Comparison of ENCODE assay signal across 1 cellular context in the genomic region with DNA sequence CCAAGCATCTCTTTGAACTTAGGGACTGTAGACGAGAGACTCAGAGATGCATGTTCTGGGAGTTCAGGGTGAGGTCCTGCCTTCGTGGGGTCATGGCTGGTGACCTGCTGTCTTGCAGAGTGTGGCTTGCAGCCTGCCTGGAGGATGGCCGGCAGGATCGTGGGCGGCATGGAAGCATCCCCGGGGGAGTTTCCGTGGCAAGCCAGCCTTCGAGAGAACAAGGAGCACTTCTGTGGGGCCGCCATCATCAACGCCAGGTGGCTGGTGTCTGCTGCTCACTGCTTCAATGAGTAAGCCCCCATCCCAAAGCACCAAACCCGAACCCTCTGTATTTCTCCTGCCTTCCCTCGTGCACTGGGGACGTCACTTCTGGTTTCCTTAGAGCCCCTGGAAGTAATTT.
TF ChIP-seq lines count a peak whose summit lies in the region.

No MANE protein-coding gene starts in this region.

TF ChIP-seq in H1, 55 proteins besides CTCF, POLR2A, EP300 and RAD21:
- no peak for TF ChIP-seq KDM5A (IDR thresholded peaks at IDR 0.05; ENCODE audit: low read length)
- TF ChIP-seq TAF7 (optimal IDR thresholded peaks at IDR 0.05; ENCODE audit: borderline replicate concordance, low read depth, low read length): no peak
- TF ChIP-seq CREB1 (IDR thresholded peaks at IDR 0.05): no peak
- no peak for TF ChIP-seq PHF8 (conservative IDR thresholded peaks at IDR 0.05; ENCODE audit: low read depth, low read length)
- TF ChIP-seq EZH2 (IDR thresholded peaks at IDR 0.05; ENCODE audit: low read depth, low read length, severe bottlenecking): no peak
- TF ChIP-seq, protein P1, sequence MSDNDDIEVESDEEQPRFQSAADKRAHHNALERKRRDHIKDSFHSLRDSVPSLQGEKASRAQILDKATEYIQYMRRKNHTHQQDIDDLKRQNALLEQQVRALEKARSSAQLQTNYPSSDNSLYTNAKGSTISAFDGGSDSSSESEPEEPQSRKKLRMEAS (IDR thresholded peaks at IDR 0.05): no peak
- TF ChIP-seq CHD1 (IDR thresholded peaks at IDR 0.05; ENCODE audit: low read depth, low read length): no peak
- TF ChIP-seq CHD2 (IDR thresholded peaks at IDR 0.05; ENCODE audit: low read length): no peak
